Comparison of ENCODE assay signal across 20 cellular contexts in genomic region chr12:93972411-93973208, GRCh38.
DNase-seq lines count a peak whose midpoint lies in the region; ATAC-seq and TF ChIP-seq lines count a peak whose summit lies in the region.
"Had no signal": no experiment of that assay in that cellular context is flagged by ENCODE, and none has a peak within 500 bp of the region (broad histone marks: within the 10 kb centered on the region; RNA-seq: fewer than 3 reads in every experiment).

No MANE protein-coding gene starts in this region.

- H3K9ac ChIP-seq in smooth muscle cell (ENCODE audit: low read depth): no peak overlapping the region

- DNase-seq in HCEC 1CT (peak; percentile 60), astrocyte of the hippocampus (ENCODE audit: low read depth, low spot score) (peak; percentile 87), kidney tubule cell (ENCODE audit: low spot score) (peak; percentile 59), smooth muscle cell (lab: John Stamatoyannopoulos, UW; ENCODE audit: unreplicated experiment) (no peak), amygdala (lab: John Stamatoyannopoulos, UW) (no peak), SK-N-DZ (ENCODE audit: low spot score) (no peak), OCI-M1 (lab: John Stamatoyannopoulos, UW) (no peak)
- DNase-seq: activated naive CD8-positive, alpha-beta T cell treated with anti-CD3 and anti-CD28 coated beads for 36 hours; activated T-cell treated with anti-CD3 and anti-CD28 coated beads for 4 hours; cortex of kidney; NCI-H1930; pancreas; stimulated activated CD4-positive, alpha-beta T cell treated with anti-CD3 and anti-CD28 coated beads, Interleukin-1b, Interleukin-23, amount 100 ng/mL, for 48 hours; T-helper 17 cell; thyroid gland had no signal

- no peak overlapping the region for H3K4me3 ChIP-seq in smooth muscle cell
- H3K4me3 ChIP-seq: esophagus muscularis mucosa, pancreas, thyroid gland had no signal

- H3F3A ChIP-seq in smooth muscle cell (ENCODE audit: low read depth): no peaks in the 10 kb centered on the region

- H3K36me3 ChIP-seq in smooth muscle cell (ENCODE audit: low read depth): no peaks in the 10 kb centered on the region
- H3K36me3 ChIP-seq: esophagus muscularis mucosa, pancreas, thyroid gland had no signal

- peak overlapping the region; percentile 49 for H3K27ac ChIP-seq in smooth muscle cell (ENCODE audit: low read depth)
- H3K27ac ChIP-seq: esophagus muscularis mucosa, pancreas, RWPE1, thyroid gland had no signal

- WGBS in smooth muscle cell (ENCODE audit: low lambda C conversion rate): 54% methylated on average over 8 of the region's 8 CpGs

- no peaks in the 10 kb centered on the region for H3K27me3 ChIP-seq in smooth muscle cell (ENCODE audit: low read depth)
- H3K27me3 ChIP-seq: esophagus muscularis mucosa, pancreas, thyroid gland had no signal

- no peaks in the 10 kb centered on the region for H4K20me1 ChIP-seq in smooth muscle cell (ENCODE audit: low read depth)

- no peak for ATAC-seq in HG03135 (IDR thresholded peaks at IDR 0.05; ENCODE audit: unreplicated experiment)
- ATAC-seq: activated CD4-positive, CD25-positive, alpha-beta regulatory T cell treated with anti-CD3 and anti-CD28 coated beads, Interleukin-2, amount 50 U/mL, for 24 hours; HCT116; T-helper 17 cell had no signal

- no peak overlapping the region for H3K4me2 ChIP-seq in smooth muscle cell

- H3K4me1 ChIP-seq in smooth muscle cell (ENCODE audit: low read depth): peaks cover 10% of the 10 kb centered on the region
- H3K4me1 ChIP-seq: pancreas had no signal

- H3K79me2 ChIP-seq in smooth muscle cell (ENCODE audit: low read depth): no peaks in the 10 kb centered on the region

- no peak for TF ChIP-seq CTCF in smooth muscle cell (IDR thresholded peaks at IDR 0.05; ENCODE audit: borderline replicate concordance, insufficient read depth, poor library complexity, severe bottlenecking)

- no peak overlapping the region for H2AFZ ChIP-seq in smooth muscle cell (ENCODE audit: low read depth)

- H3K9me3 ChIP-seq in smooth muscle cell (replicated peaks; ENCODE audit: low read depth): no peaks in the 10 kb centered on the region
- H3K9me3 ChIP-seq: esophagus muscularis mucosa, pancreas, thyroid gland had no signal

Comparison
In these comparisons a context has a peak if more than half of its experiments do, and no peak if none do; other contexts are left out.
1. DNase-seq: peak in HCEC 1CT (single experiment), astrocyte of the hippocampus (single experiment) and kidney tubule cell (single experiment); none in smooth muscle cell (single experiment), amygdala (0 of 56), SK-N-DZ (single experiment) and OCI-M1 (single experiment).